1 cellular context compared by ENCODE assay signal in the genomic region with DNA sequence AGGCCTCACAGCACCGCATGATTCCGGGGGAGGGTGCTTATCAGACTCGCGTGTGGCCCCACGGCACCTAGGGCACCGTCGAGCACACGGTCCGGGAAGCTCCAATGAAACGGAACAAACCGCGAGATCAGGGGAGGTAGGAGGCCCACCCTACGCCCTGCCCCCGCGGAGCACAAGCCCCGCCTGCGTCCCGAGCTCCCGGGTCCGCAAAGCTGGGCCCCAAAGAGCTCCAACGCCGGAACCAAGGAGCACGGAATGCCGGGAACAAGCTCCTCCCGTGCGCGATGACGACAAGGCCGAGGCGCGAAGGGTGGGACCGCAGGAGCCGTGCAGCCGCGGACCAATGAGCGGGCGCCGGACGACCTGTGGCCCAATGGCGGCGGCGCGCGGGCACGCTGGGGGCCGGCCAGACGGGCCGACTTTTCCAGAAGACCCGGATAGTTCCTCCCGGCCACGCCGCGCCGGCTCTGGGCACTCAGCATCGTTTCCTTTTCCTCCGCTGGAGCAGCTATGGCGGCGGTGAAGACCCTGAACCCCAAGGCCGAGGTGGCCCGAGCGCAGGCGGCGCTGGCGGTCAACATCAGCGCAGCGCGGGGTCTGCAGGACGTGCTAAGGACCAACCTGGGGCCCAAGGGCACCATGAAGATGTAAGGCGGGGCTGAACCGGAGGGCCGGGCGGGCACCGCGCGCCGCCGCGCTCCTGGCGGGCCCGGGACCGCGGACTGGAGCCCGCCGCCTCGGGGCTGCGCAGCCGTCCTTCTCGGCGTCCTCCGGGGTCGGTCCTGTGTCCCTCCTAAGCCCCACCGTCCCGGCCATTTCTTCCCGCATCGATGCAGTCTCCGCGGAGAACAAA.
TF ChIP-seq lines count a peak whose summit lies in the region.

A gene with protein sequence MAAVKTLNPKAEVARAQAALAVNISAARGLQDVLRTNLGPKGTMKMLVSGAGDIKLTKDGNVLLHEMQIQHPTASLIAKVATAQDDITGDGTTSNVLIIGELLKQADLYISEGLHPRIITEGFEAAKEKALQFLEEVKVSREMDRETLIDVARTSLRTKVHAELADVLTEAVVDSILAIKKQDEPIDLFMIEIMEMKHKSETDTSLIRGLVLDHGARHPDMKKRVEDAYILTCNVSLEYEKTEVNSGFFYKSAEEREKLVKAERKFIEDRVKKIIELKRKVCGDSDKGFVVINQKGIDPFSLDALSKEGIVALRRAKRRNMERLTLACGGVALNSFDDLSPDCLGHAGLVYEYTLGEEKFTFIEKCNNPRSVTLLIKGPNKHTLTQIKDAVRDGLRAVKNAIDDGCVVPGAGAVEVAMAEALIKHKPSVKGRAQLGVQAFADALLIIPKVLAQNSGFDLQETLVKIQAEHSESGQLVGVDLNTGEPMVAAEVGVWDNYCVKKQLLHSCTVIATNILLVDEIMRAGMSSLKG (plus strand): TSS at position 427 of the 853 bp plus-strand sequence. CDS start 84 bp downstream, at position 511.
A gene (minus strand): TSS at position 106 of the 853 bp plus-strand sequence. CDS start 30,232 bp downstream, outside the sequence.

TF ChIP-seq in IMR-90, 13 proteins besides CTCF, POLR2A, EP300 and RAD21 (continued from another document):
- TF ChIP-seq MAFK (IDR thresholded peaks at IDR 0.05; ENCODE audit: low read depth, low read length): no peak
- TF ChIP-seq RCOR1 (IDR thresholded peaks at IDR 0.05; ENCODE audit: insufficient replicate concordance, low read length): no peak
- TF ChIP-seq CHD1 (IDR thresholded peaks at IDR 0.05; ENCODE audit: low read depth, low read length): no peak
- TF ChIP-seq MAZ (IDR thresholded peaks at IDR 0.05; ENCODE audit: borderline replicate concordance, low read depth, low read length): peak; percentile 71; the same call in 1 of the 2 replicates
- TF ChIP-seq BHLHE40 (IDR thresholded peaks at IDR 0.05; ENCODE audit: low read depth, low read length): peak; percentile 88
- no peak for TF ChIP-seq NFE2L2 (IDR thresholded peaks at IDR 0.05; ENCODE audit: low read depth, low read length)
- TF ChIP-seq, protein P1, sequence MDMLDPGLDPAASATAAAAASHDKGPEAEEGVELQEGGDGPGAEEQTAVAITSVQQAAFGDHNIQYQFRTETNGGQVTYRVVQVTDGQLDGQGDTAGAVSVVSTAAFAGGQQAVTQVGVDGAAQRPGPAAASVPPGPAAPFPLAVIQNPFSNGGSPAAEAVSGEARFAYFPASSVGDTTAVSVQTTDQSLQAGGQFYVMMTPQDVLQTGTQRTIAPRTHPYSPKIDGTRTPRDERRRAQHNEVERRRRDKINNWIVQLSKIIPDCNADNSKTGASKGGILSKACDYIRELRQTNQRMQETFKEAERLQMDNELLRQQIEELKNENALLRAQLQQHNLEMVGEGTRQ (IDR thresholded peaks at IDR 0.05; ENCODE audit: low read depth, low read length): no peak; the same call in 1 of the 2 replicates
- peak; percentile 85; the same call in 1 of the 2 replicates for TF ChIP-seq MXI1 (IDR thresholded peaks at IDR 0.05; ENCODE audit: borderline replicate concordance, low read depth, low read length)
